11 cellular contexts compared by ENCODE assay signal in genomic region chr9:121261107-121261460, GRCh38. TPM values are rescaled to one million over a fixed set of nuclear protein-coding genes. Genes with fewer than 3 reads are reported as not detected.
DNase-seq lines count a peak whose midpoint lies in the region; ATAC-seq and TF ChIP-seq lines count a peak whose summit lies in the region.
"Had no signal": no experiment of that assay in that cellular context is flagged by ENCODE, and none has a peak within 500 bp of the region (broad histone marks: within the 10 kb centered on the region; RNA-seq: fewer than 3 reads in every experiment).

No MANE protein-coding gene starts in this region.

- H3K27ac ChIP-seq in foreskin keratinocyte (no peak overlapping the region), psoas muscle (no peak overlapping the region), spleen (no peak overlapping the region)

- TF ChIP-seq CTCF in foreskin keratinocyte (conservative IDR thresholded peaks at IDR 0.05) (no peak), psoas muscle (IDR thresholded peaks at IDR 0.05) (no peak), spleen (IDR thresholded peaks at IDR 0.05 in 8 of 11, conservative IDR thresholded peaks at IDR 0.05 in 3 of 11) (no peak)

- H3K36me3 ChIP-seq in psoas muscle (ENCODE audit: insufficient read depth in 1 of 2, low read depth in 1 of 2): no peaks in the 10 kb centered on the region
- no peaks in the 10 kb centered on the region for H3K36me3 ChIP-seq in spleen

- TF ChIP-seq POLR2A in spleen (IDR thresholded peaks at IDR 0.05): no peak

- H3K4me1 ChIP-seq in foreskin keratinocyte (peaks cover 12% of the 10 kb centered on the region), psoas muscle (peaks cover 15% of the 10 kb centered on the region), spleen (peaks cover 0 to 21% (median 8%) of the 10 kb centered on the region in 6 donors)

- H3K4me3 ChIP-seq in psoas muscle (no peak overlapping the region), spleen (no peak overlapping the region)
- H3K4me3 ChIP-seq: skin epidermis had no signal

- 32 to 41% (median 37%) methylated on average over 4 of the region's 4 CpGs for WGBS in psoas muscle, 3 donors
- WGBS in spleen, 5 donors: 11 to 20% (median 15%) methylated on average over 4 of the region's 4 CpGs

- intact Hi-C loops in psoas muscle (cut with DNase I) (no loop called here), spleen (cut with DNase I; ENCODE audit: low total_unique reads) (loop anchor here (10.0 kb wide), 1 partner anchor 46 kb away; no protein-coding TSS in a partner anchor)

- H3K27me3 ChIP-seq in foreskin keratinocyte (no peaks in the 10 kb centered on the region), psoas muscle (ENCODE audit: insufficient read depth in 3 of 3, low read length in 2 of 3) (peaks cover 0 to 3% (median 0%) of the 10 kb centered on the region in 3 donors), spleen (replicated peaks in 1 of 7) (no peaks in the 10 kb centered on the region)

- no peaks in the 10 kb centered on the region for H3K9me3 ChIP-seq in psoas muscle
- H3K9me3 ChIP-seq in spleen: no peaks in the 10 kb centered on the region

- ATAC-seq in foreskin keratinocyte (peak; percentile 67), psoas muscle (peak in 3 of 4 donors; percentile 15 to 20 (median 20)), GM19455 (IDR thresholded peaks at IDR 0.05; ENCODE audit: unreplicated experiment) (no peak)

- DNase-seq in H4 (ENCODE audit: low spot score) (peak; percentile 60), RPMI7951 (ENCODE audit: low read depth) (peak; percentile 88), foreskin keratinocyte (no peak), psoas muscle (peak in 1 of 2 donors; percentile 13), spleen (no peak)
- no peak for DNase-seq in activated CD4-positive, alpha-beta T cell treated with anti-CD3 and anti-CD28 coated beads, Interleukin-2, amount 50 U/mL, for 1 hour
- no peak for DNase-seq in activated CD8-positive, alpha-beta memory T cell treated with anti-CD3 and anti-CD28 coated beads, Interleukin-2, amount 50 U/mL, for 48 hours
- DNase-seq: activated T-cell treated with anti-CD3 and anti-CD28 coated beads, Interleukin-2, amount 50 U/mL, for 24 hours; NK-92 treated with Interleukin-12 subunit alpha and Interleukin-12 subunit beta, amount 100 ng/mL, for 24 hours had no signal

RNA-seq across cellular contexts. Expression of gene GSN, which starts 6.9 kb away (rescaled TPM):
- total RNA-seq in H4 (2014; rRNA removed; shearing (Covaris generic)): 125 and 137 TPM in 2 replicates
- total RNA-seq in RPMI7951 (2014; rRNA removed; shearing (Covaris generic)): 229 and 317 TPM in 2 replicates
- total RNA-seq in foreskin keratinocyte (124 and 235 TPM in 2 replicates), psoas muscle (100 to 1,000 TPM; 140 to 490 (median 211) TPM), spleen (100 to 1,000 TPM; 165 to 432 (median 263) TPM)
- polyA plus RNA-seq in foreskin keratinocyte (97.5 and 176 TPM in 2 replicates), psoas muscle (100 to 1,000 TPM; 199 to 225 (median 208) TPM), spleen (100 to 1,000 TPM; 115 to 252 (median 122) TPM)

RNA-seq across cellular contexts. Expression of gene RAB14, which starts 59.4 kb away (rescaled TPM):
- 27.1 and 30.7 TPM in 2 replicates for total RNA-seq in H4 (2014; rRNA removed; shearing (Covaris generic))
- total RNA-seq in RPMI7951 (2014; rRNA removed; shearing (Covaris generic)): 25.1 and 34.5 TPM in 2 replicates
- 45.1 and 46.3 TPM in 2 replicates for total RNA-seq in foreskin keratinocyte
- 24.9 and 29.1 TPM in 2 replicates for polyA plus RNA-seq in foreskin keratinocyte
- 10 to 100 TPM; 43.6 to 51.5 (median 44.5) TPM for total RNA-seq in psoas muscle
- polyA plus RNA-seq in psoas muscle: 10 to 100 TPM; 17.6 to 34.7 (median 32.1) TPM
- 10 to 100 TPM; 46.9 to 75.2 (median 57.3) TPM for total RNA-seq in spleen
- polyA plus RNA-seq in spleen: 10 to 100 TPM; 20.4 to 32.2 (median 23.6) TPM

Comparison
In these comparisons a context has a peak if more than half of its experiments do, and no peak if none do; other contexts are left out.
1. DNase-seq: peak in H4 (single experiment) and RPMI7951 (single experiment); none in foreskin keratinocyte (0 of 2), spleen (single experiment), activated CD4-positive, alpha-beta T cell treated with anti-CD3 and anti-CD28 coated beads, Interleukin-2, amount 50 U/mL, for 1 hour (single experiment) and activated CD8-positive, alpha-beta memory T cell treated with anti-CD3 and anti-CD28 coated beads, Interleukin-2, amount 50 U/mL, for 48 hours (single experiment).